ENCODE assay signal across 8 cellular contexts in the genomic region with DNA sequence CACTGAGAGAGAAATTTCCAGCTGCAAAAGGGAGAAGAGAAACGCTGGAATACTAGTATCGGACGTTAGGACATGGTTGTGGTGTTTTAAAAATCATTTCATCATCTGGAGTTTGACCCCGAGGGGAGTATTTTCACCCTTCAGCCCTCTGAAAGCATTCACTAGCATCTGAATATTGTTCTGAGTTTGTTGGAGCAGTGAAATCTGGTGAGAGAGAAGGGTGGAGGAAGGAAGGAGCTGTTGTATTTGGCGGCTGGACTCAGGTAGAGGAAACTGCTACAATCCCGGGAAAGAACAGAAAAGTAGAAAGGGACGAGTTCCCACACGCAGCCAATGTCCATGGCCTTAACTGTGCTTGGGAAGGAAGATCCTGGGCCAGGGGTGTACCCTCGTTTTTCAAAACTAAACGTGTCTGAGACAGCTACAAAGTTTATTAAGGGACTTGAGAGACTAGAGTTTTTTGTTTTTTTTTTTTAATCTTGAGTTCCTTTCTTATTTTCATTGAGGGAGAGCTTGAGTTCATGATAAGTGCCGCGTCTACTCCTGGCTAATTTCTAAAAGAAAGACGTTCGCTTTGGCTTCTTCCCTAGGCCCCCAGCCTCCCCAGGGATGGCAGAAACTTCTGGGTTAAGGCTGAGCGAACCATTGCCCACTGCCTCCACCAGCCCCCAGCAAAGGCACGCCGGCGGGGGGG. TPM values are rescaled to one million over a fixed set of nuclear protein-coding genes. Genes with fewer than 3 reads are reported as not detected.
DNase-seq lines count a peak whose midpoint lies in the region; ATAC-seq, FAIRE-seq and TF ChIP-seq lines count a peak whose summit lies in the region.

No MANE protein-coding gene starts in this region.

- no peak for FAIRE-seq in kidney (lab: Jason Lieb, UNC)

- H3K4me3 ChIP-seq in body of pancreas (peak overlapping the region; percentile 20 to 64), kidney (ENCODE audit: low read length in 2 of 2) (peak overlapping the region; percentile 13 to 92)

- H3K27ac Mint-ChIP-seq in stimulated activated naive B cell treated with anti-CD40 and anti-IgM and Interleukin-4, amounts not matched to agents 10 μg/mL and 1 μg/mL and 100 μg/mL, for 72 hours: peak overlapping the region; percentile 96

- H3K9ac ChIP-seq in kidney (ENCODE audit: low read length in 2 of 2): peak overlapping the region; percentile 24 to 90

- intact Hi-C loops in body of pancreas (cut with DNase I) (no loop called here), kidney (cut with DNase I) (no loop called here)

- peaks cover 32 to 33% of the 10 kb centered on the region in 2 donors for H3K36me3 Mint-ChIP-seq in stimulated activated naive B cell treated with anti-CD40 and anti-IgM and Interleukin-4, amounts not matched to agents 10 μg/mL and 1 μg/mL and 100 μg/mL, for 72 hours

- no peak for TF ChIP-seq POLR2A in body of pancreas (IDR thresholded peaks at IDR 0.05)

- peaks cover 40 to 53% of the 10 kb centered on the region in 2 donors for H3K4me1 Mint-ChIP-seq in stimulated activated naive B cell treated with anti-CD40 and anti-IgM and Interleukin-4, amounts not matched to agents 10 μg/mL and 1 μg/mL and 100 μg/mL, for 72 hours

- TF ChIP-seq CTCF in body of pancreas (IDR thresholded peaks at IDR 0.05) (no peak), kidney (IDR thresholded peaks at IDR 0.05; ENCODE audit: borderline replicate concordance, extremely low read depth, insufficient read depth) (no peak)

- H3K27me3 ChIP-seq in body of pancreas: no peaks in the 10 kb centered on the region

- H3K36me3 ChIP-seq in body of pancreas (replicated peaks in 1 of 2; ENCODE audit: insufficient read depth in 1 of 2, low read depth in 2 of 2): peaks cover 0 to 4% of the 10 kb centered on the region in 2 donors
- H3K36me3 ChIP-seq in kidney (ENCODE audit: control insufficient read depth in 1 of 2, insufficient read depth in 2 of 2, low read length in 2 of 2): peaks cover 3 to 19% of the 10 kb centered on the region in 2 donors

- ATAC-seq in body of pancreas: peak; percentile 2
- no peak for ATAC-seq in stimulated activated naive B cell treated with anti-CD40 and anti-IgM and Interleukin-4, amounts not matched to agents 10 μg/mL and 1 μg/mL and 100 μg/mL, for 72 hours (replicated peaks)
- ATAC-seq in HG02642 (IDR thresholded peaks at IDR 0.05; ENCODE audit: poor library complexity, unreplicated experiment): no peak
- no peak for ATAC-seq in HG02678 (IDR thresholded peaks at IDR 0.05; ENCODE audit: unreplicated experiment)

- 4 to 8% methylated on average over 13 to 18 of the region's 18 CpGs for WGBS in body of pancreas, 2 donors

- no peaks in the 10 kb centered on the region for H3K9me3 Mint-ChIP-seq in stimulated activated naive B cell treated with anti-CD40 and anti-IgM and Interleukin-4, amounts not matched to agents 10 μg/mL and 1 μg/mL and 100 μg/mL, for 72 hours

- H3K4me3 Mint-ChIP-seq in stimulated activated naive B cell treated with anti-CD40 and anti-IgM and Interleukin-4, amounts not matched to agents 10 μg/mL and 1 μg/mL and 100 μg/mL, for 72 hours: peak overlapping the region; percentile 88 to 99

- no peaks in the 10 kb centered on the region for H3K27me3 Mint-ChIP-seq in stimulated activated naive B cell treated with anti-CD40 and anti-IgM and Interleukin-4, amounts not matched to agents 10 μg/mL and 1 μg/mL and 100 μg/mL, for 72 hours

- DNase-seq in DMS79 treated with DMSO at 0.1 percent for 48 hours (lab: John Stamatoyannopoulos, UW): peak; percentile 61
- DNase-seq in DMS79 (lab: John Stamatoyannopoulos, UW): no peak
- DNase-seq in MV-4-11 (lab: John Stamatoyannopoulos, UW): peak; percentile 55
- peak in 1 of 4 donors; percentile 15 for DNase-seq in body of pancreas
- DNase-seq in kidney: no peak
- no peak for DNase-seq in stimulated activated naive B cell treated with anti-CD40 and anti-IgM and Interleukin-4, amounts not matched to agents 10 μg/mL and 1 μg/mL and 100 μg/mL, for 72 hours

- H3K9me3 ChIP-seq in body of pancreas (no peaks in the 10 kb centered on the region), kidney (ENCODE audit: control insufficient read depth in 1 of 2, low read length in 2 of 2) (no peaks in the 10 kb centered on the region)

- H3K27ac ChIP-seq in body of pancreas (peak overlapping the region; percentile 98 to 100 (median 99)), kidney (ENCODE audit: low read depth in 2 of 2, low read length in 2 of 2) (peak overlapping the region; percentile 94 to 98)

- H3K4me1 ChIP-seq in body of pancreas (peaks cover 57% of the 10 kb centered on the region), kidney (ENCODE audit: control insufficient read depth in 1 of 2, insufficient read depth in 1 of 2, low read depth in 1 of 2, low read length in 2 of 2) (peaks cover 17 to 24% of the 10 kb centered on the region in 2 donors)

RNA-seq across cellular contexts. Expression of a gene that starts 0.9 kb away (rescaled TPM):
- 10 to 100 TPM; 11.9 to 28.3 TPM for total RNA-seq in body of pancreas
- total RNA-seq in kidney: 52.3 TPM
- polyA plus RNA-seq in kidney (ENCODE audit: insufficient read depth, low read depth, low replicate concordance): 27.9 TPM

RNA-seq across cellular contexts. Expression of a gene that starts 20.3 kb away (rescaled TPM):
- total RNA-seq in body of pancreas: not detected
- total RNA-seq in kidney: 0.19 TPM
- not detected for polyA plus RNA-seq in kidney (ENCODE audit: insufficient read depth, low read depth, low replicate concordance)

Comparison
In these comparisons a context has a peak if more than half of its experiments do, and no peak if none do; other contexts are left out.
1. DNase-seq: peak in DMS79 treated with DMSO at 0.1 percent for 48 hours (single experiment) and MV-4-11 (single experiment); none in DMS79 (single experiment), kidney (single experiment) and stimulated activated naive B cell treated with anti-CD40 and anti-IgM and Interleukin-4, amounts not matched to agents 10 μg/mL and 1 μg/mL and 100 μg/mL, for 72 hours (single experiment).